8 cellular contexts compared by ENCODE assay signal in genomic region chr13:67230243-67230773, GRCh38. TPM values are rescaled to one million over a fixed set of nuclear protein-coding genes. Genes with fewer than 3 reads are reported as not detected.
DNase-seq lines count a peak whose midpoint lies in the region; ATAC-seq and TF ChIP-seq lines count a peak whose summit lies in the region.

A gene with protein sequence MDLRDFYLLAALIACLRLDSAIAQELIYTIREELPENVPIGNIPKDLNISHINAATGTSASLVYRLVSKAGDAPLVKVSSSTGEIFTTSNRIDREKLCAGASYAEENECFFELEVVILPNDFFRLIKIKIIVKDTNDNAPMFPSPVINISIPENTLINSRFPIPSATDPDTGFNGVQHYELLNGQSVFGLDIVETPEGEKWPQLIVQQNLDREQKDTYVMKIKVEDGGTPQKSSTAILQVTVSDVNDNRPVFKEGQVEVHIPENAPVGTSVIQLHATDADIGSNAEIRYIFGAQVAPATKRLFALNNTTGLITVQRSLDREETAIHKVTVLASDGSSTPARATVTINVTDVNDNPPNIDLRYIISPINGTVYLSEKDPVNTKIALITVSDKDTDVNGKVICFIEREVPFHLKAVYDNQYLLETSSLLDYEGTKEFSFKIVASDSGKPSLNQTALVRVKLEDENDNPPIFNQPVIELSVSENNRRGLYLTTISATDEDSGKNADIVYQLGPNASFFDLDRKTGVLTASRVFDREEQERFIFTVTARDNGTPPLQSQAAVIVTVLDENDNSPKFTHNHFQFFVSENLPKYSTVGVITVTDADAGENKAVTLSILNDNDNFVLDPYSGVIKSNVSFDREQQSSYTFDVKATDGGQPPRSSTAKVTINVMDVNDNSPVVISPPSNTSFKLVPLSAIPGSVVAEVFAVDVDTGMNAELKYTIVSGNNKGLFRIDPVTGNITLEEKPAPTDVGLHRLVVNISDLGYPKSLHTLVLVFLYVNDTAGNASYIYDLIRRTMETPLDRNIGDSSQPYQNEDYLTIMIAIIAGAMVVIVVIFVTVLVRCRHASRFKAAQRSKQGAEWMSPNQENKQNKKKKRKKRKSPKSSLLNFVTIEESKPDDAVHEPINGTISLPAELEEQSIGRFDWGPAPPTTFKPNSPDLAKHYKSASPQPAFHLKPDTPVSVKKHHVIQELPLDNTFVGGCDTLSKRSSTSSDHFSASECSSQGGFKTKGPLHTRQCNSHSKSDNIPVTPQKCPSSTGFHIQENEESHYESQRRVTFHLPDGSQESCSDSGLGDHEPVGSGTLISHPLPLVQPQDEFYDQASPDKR (N-terminal part only) (minus strand): TSS chr13:67230336. CDS start chr13:67228440, 1,896 bp downstream.

- peak; percentile 99 for ATAC-seq in GM21515 (IDR thresholded peaks at IDR 0.05; ENCODE audit: unreplicated experiment)
- ATAC-seq in activated T-cell treated with anti-CD3 and anti-CD28 coated beads, Interleukin-2, amount 50 U/mL, for 4 hours, result peak; percentile 95 to 96

- peaks cover 29% of the 10 kb centered on the region for H3K79me2 ChIP-seq in OCI-LY7 (ENCODE audit: insufficient read depth, low read depth, low read length)

- H3K4me2 ChIP-seq in OCI-LY7 (ENCODE audit: low read length), result peak within 1 kb of the TSS; percentile 74

- peak; percentile 71 for TF ChIP-seq POLR2A in esophagus muscularis mucosa (IDR thresholded peaks at IDR 0.05; ENCODE audit: low read depth)

- intact Hi-C loops in OCI-LY7 (cut with micrococcal nuclease; ENCODE audit: unreplicated experiment), result loop anchor here (1.0 to 2.0 kb wide), 2 partner anchors 8 to 1092 kb away; no protein-coding TSS in a partner anchor
- intact Hi-C loops in esophagus muscularis mucosa (cut with DNase I), result no loop called here

- H3K36me3 ChIP-seq in OCI-LY7 (ENCODE audit: insufficient read depth, low read length), result peaks cover 5% of the 10 kb centered on the region; the same call in 1 of the 2 replicates
- no peaks in the 10 kb centered on the region for H3K36me3 ChIP-seq in esophagus muscularis mucosa
- H3K36me3 ChIP-seq in muscle layer of colon (ENCODE audit: insufficient read depth, low read length), result no peaks in the 10 kb centered on the region

- TF ChIP-seq EP300 in esophagus muscularis mucosa (IDR thresholded peaks at IDR 0.05), result no peak

- H3K9me2 ChIP-seq in OCI-LY7 (ENCODE audit: insufficient read depth, low read length), result no peaks in the 10 kb centered on the region

- peaks cover 21% of the 10 kb centered on the region for H3K27me3 Mint-ChIP-seq in activated T-cell treated with anti-CD3 and anti-CD28 coated beads, Interleukin-2, amount 50 U/mL, for 4 hours (ENCODE audit: low read depth)

- H3K27ac ChIP-seq in OCI-LY7 (ENCODE audit: low read depth, low read length, poor library complexity, severe bottlenecking) (peak within 1 kb of the TSS; percentile 51), esophagus muscularis mucosa (replicated peaks in 1 of 4) (peak within 1 kb of the TSS; percentile 92 to 96 (median 95)), muscle layer of colon (ENCODE audit: low read depth, low read length) (peak within 1 kb of the TSS; percentile 92)

- H3K9ac ChIP-seq in muscle layer of colon (ENCODE audit: low read length), result peak within 1 kb of the TSS; percentile 66

- WGBS in esophagus muscularis mucosa, result 9% methylated on average over 9 of the region's 52 CpGs

- H3K4me1 Mint-ChIP-seq in activated T-cell treated with anti-CD3 and anti-CD28 coated beads, Interleukin-2, amount 50 U/mL, for 4 hours (ENCODE audit: low read depth), result peaks cover 10% of the 10 kb centered on the region

- in situ Hi-C loops in Caki2 (cut with HindIII; ENCODE audit: low pct_unique_long_range_greater_than_20kb, low sequenced_read_pairs), result no loop called here

- no peaks in the 10 kb centered on the region for H3K36me3 Mint-ChIP-seq in activated T-cell treated with anti-CD3 and anti-CD28 coated beads, Interleukin-2, amount 50 U/mL, for 4 hours (ENCODE audit: insufficient read depth)

- H3K9me3 ChIP-seq in OCI-LY7 (ENCODE audit: low read length), result no peaks in the 10 kb centered on the region
- H3K9me3 ChIP-seq in esophagus muscularis mucosa, result no peaks in the 10 kb centered on the region
- H3K9me3 ChIP-seq in muscle layer of colon (ENCODE audit: low read length), result no peaks in the 10 kb centered on the region

- POLR2A ChIA-PET in OCI-LY7 (lab: Charles Lee), result interaction anchor here (0.8 kb wide), 1 partner anchor 320 kb away, joined by 3 read pairs; no protein-coding TSS in a partner anchor

- no peak for TF ChIP-seq CTCF in OCI-LY7 (conservative IDR thresholded peaks at IDR 0.05; ENCODE audit: low read length)
- peak in 1 of 3 experiments; percentile 21 for TF ChIP-seq CTCF in esophagus muscularis mucosa (IDR thresholded peaks at IDR 0.05)

- no peak within 1 kb of the TSS for H3K4me3 Mint-ChIP-seq in activated T-cell treated with anti-CD3 and anti-CD28 coated beads, Interleukin-2, amount 50 U/mL, for 4 hours

- H3K4me3 ChIP-seq in OCI-LY7 (ENCODE audit: low read depth, low read length, poor library complexity, severe bottlenecking) (peak within 1 kb of the TSS; percentile 90), esophagus muscularis mucosa (peak within 1 kb of the TSS; percentile 72 to 89 (median 88)), muscle layer of colon (ENCODE audit: low read depth in 1 of 2, low read length in 2 of 2) (peak within 1 kb of the TSS; percentile 88 to 89)

- CTCF ChIA-PET in OCI-LY7 (lab: Charles Lee; ENCODE audit: unreplicated experiment), result no interaction called here

- peak within 1 kb of the TSS; percentile 46 for H2AFZ ChIP-seq in OCI-LY7 (ENCODE audit: low read length)

- H3K4me1 ChIP-seq in OCI-LY7 (ENCODE audit: insufficient read depth, low read length, poor library complexity, severe bottlenecking) (peaks cover 25% of the 10 kb centered on the region), esophagus muscularis mucosa (peaks cover 3 to 53% (median 51%) of the 10 kb centered on the region in 4 donors), muscle layer of colon (ENCODE audit: insufficient read depth, low read length) (no peaks in the 10 kb centered on the region)

- H3K9me3 Mint-ChIP-seq in activated T-cell treated with anti-CD3 and anti-CD28 coated beads, Interleukin-2, amount 50 U/mL, for 4 hours, result no peaks in the 10 kb centered on the region

- DNase-seq in Caki2 (ENCODE audit: low read depth), result peak; percentile 94
- peak; percentile 89 for DNase-seq in HuH-7 (ENCODE audit: low spot score)
- peak; percentile 90 for DNase-seq in OCI-LY7 (ENCODE audit: low spot score)
- DNase-seq in activated T-cell treated with anti-CD3 and anti-CD28 coated beads, Interleukin-2, amount 50 U/mL, for 4 hours, result peak; percentile 76
- DNase-seq in esophagus muscularis mucosa (ENCODE audit: extremely low spot score), result peak; percentile 98
- DNase-seq in stimulated activated CD8-positive, alpha-beta memory T cell treated with anti-CD3 and anti-CD28 coated beads, Interleukin-7, amount 100 ng/mL, for 1 hour (ENCODE audit: low read depth in 2 of 2), result peak; percentile 46 to 58

- no TSS peak for BruUV-seq in OCI-LY7 (replicated peaks; lab: Mats Ljungman, UMichigan)

- H3K27me3 ChIP-seq in esophagus muscularis mucosa, result no peaks in the 10 kb centered on the region
- H3K27me3 ChIP-seq in muscle layer of colon (ENCODE audit: control insufficient read depth in 1 of 2, insufficient read depth in 2 of 2, low read length in 2 of 2), result no peaks in the 10 kb centered on the region

- no peaks in the 10 kb centered on the region; the same call in 1 of the 2 replicates for H4K20me1 ChIP-seq in OCI-LY7 (ENCODE audit: insufficient read depth, low read length)

RNA-seq across cellular contexts. Expression of the gene that starts here (rescaled TPM):
- total RNA-seq in Caki2 (2014; rRNA removed; shearing (Covaris generic); ENCODE audit: low replicate concordance), result 0.03 and 0.58 TPM in 2 replicates
- total RNA-seq in OCI-LY7 (2014; rRNA removed; shearing (Covaris generic)), result 19.8 and 20.1 TPM in 2 replicates
- 26.0 and 31.6 TPM in 2 replicates for total RNA-seq in OCI-LY7 (2022)
- total RNA-seq in activated T-cell treated with anti-CD3 and anti-CD28 coated beads, Interleukin-2, amount 50 U/mL, for 4 hours, result under 1 TPM; 0.13 to 0.38 (median 0.13) TPM
- total RNA-seq in esophagus muscularis mucosa, result 10 to 100 TPM; 33.8 to 81.8 (median 49.1) TPM

Comparison
In these comparisons a context has a peak if more than half of its experiments do, and no peak if none do; other contexts are left out.
1. Peak in every context shown above with its lines: DNase-seq, ATAC-seq, H3K4me3 ChIP-seq and H3K27ac ChIP-seq.
2. RNA of the gene that starts here (total RNA-seq): 33.8 to 81.8 TPM in esophagus muscularis mucosa and 19.8 to 31.6 TPM in OCI-LY7; 0.13 to 0.38 TPM in activated T-cell treated with anti-CD3 and anti-CD28 coated beads, Interleukin-2, amount 50 U/mL, for 4 hours and 0.03 to 0.58 TPM in Caki2; every median in the first group is over 10 times any median in the second.
3. Peak in DNase-seq in Caki2; RNA of the gene not detected or under 1 TPM.
4. Peak in DNase-seq and ATAC-seq in activated T-cell treated with anti-CD3 and anti-CD28 coated beads, Interleukin-2, amount 50 U/mL, for 4 hours; RNA of the gene not detected or under 1 TPM.